ENCODE assay signal across 7 cellular contexts in the genomic region with DNA sequence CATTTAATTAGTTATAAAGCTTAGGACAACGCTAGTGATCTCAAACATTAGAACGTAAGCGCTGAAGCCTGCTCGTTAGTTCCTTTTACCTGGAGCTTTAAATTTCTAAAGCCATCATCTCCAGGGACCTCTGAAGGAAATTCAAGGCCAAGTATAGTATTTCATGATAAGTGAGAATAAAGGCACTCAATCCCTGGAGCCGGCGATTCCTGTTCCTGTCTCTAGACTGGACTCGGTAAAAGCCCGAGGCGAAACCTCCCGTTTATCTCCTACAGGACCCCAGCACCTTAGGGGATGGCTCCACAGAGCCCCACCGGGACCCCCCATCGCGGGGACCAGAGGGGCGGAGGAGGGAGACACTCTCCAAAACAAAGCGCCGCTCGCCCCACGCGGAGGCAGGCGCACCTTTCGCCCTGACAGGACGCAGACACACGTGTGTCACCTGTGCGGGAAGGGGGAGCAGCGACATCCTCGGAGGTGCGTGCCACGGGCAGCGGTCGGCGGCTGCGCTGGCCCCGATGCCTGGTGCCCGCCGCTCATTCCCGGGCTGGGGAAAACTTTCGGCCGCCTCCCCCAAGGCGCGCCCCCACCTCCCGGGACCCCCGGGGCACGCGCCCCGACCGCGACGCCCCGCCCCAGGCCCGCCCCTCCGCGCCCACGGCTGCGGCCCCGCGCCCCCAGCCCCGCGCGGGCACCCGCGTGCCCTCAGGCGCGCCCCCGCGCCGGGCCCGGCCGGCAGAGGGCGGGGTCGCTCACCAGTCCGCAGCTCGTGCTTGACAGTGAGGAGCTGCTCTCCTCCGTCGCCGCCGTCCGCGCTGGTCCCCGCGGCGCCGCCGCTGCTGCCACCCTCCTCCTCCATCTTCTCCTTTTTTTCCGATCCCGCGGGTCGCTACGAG. TPM values are rescaled to one million over a fixed set of nuclear protein-coding genes. Genes with fewer than 3 reads are reported as not detected.
DNase-seq lines count a peak whose midpoint lies in the region; ATAC-seq and TF ChIP-seq lines count a peak whose summit lies in the region.

No MANE protein-coding gene starts in this region.

- H3K4me3 ChIP-seq in cardiac fibroblast (replicated peaks in 1 of 2; ENCODE audit: low read depth in 2 of 2, low read length in 2 of 2) (peak overlapping the region; percentile 87), kidney epithelial cell (ENCODE audit: low read depth, low read length) (peak overlapping the region; percentile 93)

- in situ Hi-C loops in GM13976 (cut with MboI; ENCODE audit: low sequenced_read_pairs, unreplicated experiment) = no loop called here

- no peaks in the 10 kb centered on the region for H3K36me3 ChIP-seq in kidney epithelial cell (ENCODE audit: control insufficient read depth, insufficient read depth, low read length)

- peak; percentile 25 for ATAC-seq in HG02678 (IDR thresholded peaks at IDR 0.05; ENCODE audit: unreplicated experiment)

- DNase-seq in GM13976 (ENCODE audit: low spot score) = peak; percentile 74
- DNase-seq in NCI-H146 (lab: John Stamatoyannopoulos, UW) = peak; percentile 71
- peak; percentile 12 to 59 (median 38) for DNase-seq in activated CD4-positive, CD25-positive, alpha-beta regulatory T cell (lab: John Stamatoyannopoulos, UW)
- DNase-seq in cardiac fibroblast (ENCODE audit: low read depth in 2 of 2) = no peak
- DNase-seq in kidney epithelial cell (ENCODE audit: low read depth) = no peak
- peak; percentile 23 to 45 (median 33) for DNase-seq in stimulated activated CD4-positive, alpha-beta T cell treated with anti-CD3 and anti-CD28 coated beads, Interleukin-1b, Interleukin-23, amount 100 ng/mL, for 24 hours (ENCODE audit: low read depth in 4 of 4, low spot score in 1 of 4)

- peak; percentile 52 for TF ChIP-seq CTCF in GM13976 (IDR thresholded peaks at IDR 0.05; ENCODE audit: borderline replicate concordance, control extremely low read depth, extremely low read depth, insufficient read depth, missing control alignments)
- no peak for TF ChIP-seq CTCF in cardiac fibroblast (IDR thresholded peaks at IDR 0.05; ENCODE audit: low read depth, low read length)
- no peak for TF ChIP-seq CTCF in kidney epithelial cell (IDR thresholded peaks at IDR 0.05; ENCODE audit: insufficient read depth, low read length, poor library complexity, severe bottlenecking)

- H3K27me3 ChIP-seq in kidney epithelial cell (ENCODE audit: control insufficient read depth, insufficient read depth, low read length) = no peaks in the 10 kb centered on the region

RNA-seq across cellular contexts. Expression of a gene that starts 0.6 kb away (rescaled TPM):
- total RNA-seq in kidney epithelial cell = 2.7 and 3.7 TPM in 2 replicates

RNA-seq across cellular contexts. Expression of a gene that starts 54.0 kb away (rescaled TPM):
- 38.1 and 53.9 TPM in 2 replicates for total RNA-seq in kidney epithelial cell

Comparison
In these comparisons a context has a peak if more than half of its experiments do, and no peak if none do; other contexts are left out.
1. DNase-seq: peak in GM13976 (single experiment), NCI-H146 (single experiment), activated CD4-positive, CD25-positive, alpha-beta regulatory T cell (4 of 4) and stimulated activated CD4-positive, alpha-beta T cell treated with anti-CD3 and anti-CD28 coated beads, Interleukin-1b, Interleukin-23, amount 100 ng/mL, for 24 hours (4 of 4); none in cardiac fibroblast (0 of 2) and kidney epithelial cell (single experiment).